ENCODE assay signal across 24 cellular contexts in genomic region chr3:29215948-29216347, GRCh38.
"Had no signal": no experiment of that assay in that cellular context is flagged by ENCODE, and none has a peak within 500 bp of the region (broad histone marks: within the 10 kb centered on the region; RNA-seq: fewer than 3 reads in every experiment).

No MANE protein-coding gene starts in this region.

- ATAC-seq: activated CD8-positive, alpha-beta T cell treated with anti-CD3 and anti-CD28 coated beads for 36 hours; activated T-helper 17 cell treated with anti-CD3 and anti-CD28 coated beads, Interleukin-2, amount 50 U/mL, for 72 hours; esophagus mucosa; lower lobe of right lung; natural killer cell treated with Interleukin-12 subunit alpha and Interleukin-12 subunit beta and Interleukin-15 and Interleukin-18, amount 100 ng/mL, for 72 hours; right lobe of liver; stimulated activated naive CD8-positive, alpha-beta T cell treated with anti-CD3 and anti-CD28 coated beads, Interleukin-15, amount 100 ng/mL, for 72 hours had no signal

- DNase-seq: activated B cell treated with CpG ODN at 0.5 μM for 24 hours; activated CD4-positive, alpha-beta T cell treated with anti-CD3 and anti-CD28 coated beads for 48 hours; activated CD8-positive, alpha-beta T cell treated with anti-CD3 and anti-CD28 coated beads for 36 hours; activated naive CD4-positive, alpha-beta T cell treated with anti-CD3 and anti-CD28 coated beads for 36 hours; activated T-cell treated with anti-CD3 and anti-CD28 coated beads, Interleukin-2, amount 50 U/mL, for 1 hour; anterior cingulate cortex; effector CD8-positive, alpha-beta T cell; foreskin melanocyte; glutamatergic neuron; hippocampal formation; islet precursor cell; lower lobe of right lung; right lobe of liver; stimulated activated CD4-positive, alpha-beta T cell treated with anti-CD3 and anti-CD28 coated beads, Interleukin-4, amount 100 ng/mL, for 1 hour; stimulated activated naive CD8-positive, alpha-beta T cell treated with anti-CD3 and anti-CD28 coated beads, Interleukin-15, amount 100 ng/mL, for 72 hours; T-helper 1 cell; T-helper 9 cell; trophoblast cell had no signal

- H3K4me3 ChIP-seq: breast epithelium, lower lobe of right lung, right lobe of liver, smooth muscle cell, suprapubic skin had no signal
